ENCODE assay signal across 10 cellular contexts in genomic region chr12:113049976-113050742, GRCh38. TPM values are rescaled to one million over a fixed set of nuclear protein-coding genes. Genes with fewer than 3 reads are reported as not detected.
DNase-seq lines count a peak whose midpoint lies in the region; TF ChIP-seq lines count a peak whose summit lies in the region.
"Had no signal": no experiment of that assay in that cellular context is flagged by ENCODE, and none has a peak within 500 bp of the region (broad histone marks: within the 10 kb centered on the region; RNA-seq: fewer than 3 reads in every experiment).

No MANE protein-coding gene starts in this region.

- H3K9me3 ChIP-seq in SK-N-SH (no peaks in the 10 kb centered on the region), right atrium auricular region (no peaks in the 10 kb centered on the region), uterus (no peaks in the 10 kb centered on the region)

- TF ChIP-seq POLR2A in uterus (IDR thresholded peaks at IDR 0.05), result no peak

- peak; percentile 78 for DNase-seq in DMS53 (lab: John Stamatoyannopoulos, UW)
- DNase-seq in HuH-7 (ENCODE audit: low spot score), result peak; percentile 70
- DNase-seq in SK-N-SH, result peak; percentile 70
- DNase-seq in left kidney (ENCODE audit: low read depth, low spot score), result peak; percentile 95
- no peak for DNase-seq in activated CD4-positive, alpha-beta T cell treated with anti-CD3 and anti-CD28 coated beads for 48 hours
- DNase-seq in NCI-H524 treated with DMSO at 0.1 percent for 48 hours (lab: John Stamatoyannopoulos, UW), result no peak
- no peak for DNase-seq in right atrium auricular region (ENCODE audit: low spot score)
- no peak for DNase-seq in uterus
- DNase-seq: anterior cingulate cortex had no signal

- H3K4me1 ChIP-seq in SK-N-SH (ENCODE audit: control insufficient read depth in 1 of 2, insufficient read depth in 2 of 2, low read depth in 1 of 2, low read length in 1 of 2) (no peaks in the 10 kb centered on the region), right atrium auricular region (no peaks in the 10 kb centered on the region), uterus (no peaks in the 10 kb centered on the region)

- H3K4me3 ChIP-seq in SK-N-SH (ENCODE audit: low read depth in 2 of 2, low read length in 1 of 2) (no peak overlapping the region), right atrium auricular region (no peak overlapping the region), uterus (no peak overlapping the region)
- H3K4me3 ChIP-seq: lung had no signal

- H2AFZ ChIP-seq in SK-N-SH (ENCODE audit: low read depth), result no peak overlapping the region

- POLR2A ChIA-PET in SK-N-SH (lab: Yijun Ruan, JAX), result no interaction called here

- intact Hi-C loops in uterus (cut with DNase I; ENCODE audit: low total_unique reads), result no loop called here

- no peaks in the 10 kb centered on the region for H3K79me2 ChIP-seq in SK-N-SH (ENCODE audit: insufficient read depth)

- no peak for TF ChIP-seq EP300 in SK-N-SH (IDR thresholded peaks at IDR 0.05; ENCODE audit: borderline replicate concordance in 1 of 2, low read depth in 1 of 2, low read length in 1 of 2)

- H3K27ac ChIP-seq in SK-N-SH (ENCODE audit: low read depth in 2 of 2, low read length in 1 of 2), result no peak overlapping the region
- no peak overlapping the region for H3K27ac ChIP-seq in right atrium auricular region
- no peak overlapping the region for H3K27ac ChIP-seq in uterus

- H3K27me3 ChIP-seq in SK-N-SH (ENCODE audit: insufficient read depth) (peaks cover 11% of the 10 kb centered on the region; the same call in 1 of the 2 replicates), right atrium auricular region (no peaks in the 10 kb centered on the region), uterus (no peaks in the 10 kb centered on the region)

- TF ChIP-seq RAD21 in SK-N-SH (IDR thresholded peaks at IDR 0.05; ENCODE audit: low read length), result peak; percentile 33; the same call in 1 of the 2 replicates

- CTCF ChIA-PET in SK-N-SH (lab: Yijun Ruan, JAX), result interaction anchor here (0.7 to 4.8 kb wide), 17 partner anchors 8 to 599 kb away, joined by 3 to 113 read pairs (median 7); partner anchors contain the start of genes CFAP73 and DTX1

- H3K36me3 ChIP-seq in SK-N-SH (replicated peaks in 1 of 2; ENCODE audit: control insufficient read depth in 1 of 2, insufficient read depth in 2 of 2, low read length in 1 of 2) (no peaks in the 10 kb centered on the region), right atrium auricular region (no peaks in the 10 kb centered on the region), uterus (no peaks in the 10 kb centered on the region)

- WGBS in SK-N-SH (ENCODE audit: low lambda C conversion rate), result 56% methylated on average over 11 of the region's 11 CpGs

- no peaks in the 10 kb centered on the region for H4K20me1 ChIP-seq in SK-N-SH (ENCODE audit: insufficient read depth)

- no peaks in the 10 kb centered on the region for H3F3A ChIP-seq in SK-N-SH (replicated peaks; ENCODE audit: insufficient read depth)

- H3K9me2 ChIP-seq in SK-N-SH, result no peaks in the 10 kb centered on the region

- no peak overlapping the region for H3K4me2 ChIP-seq in SK-N-SH

- TF ChIP-seq CTCF in SK-N-SH (IDR thresholded peaks at IDR 0.05) (peak; percentile 42), right atrium auricular region (IDR thresholded peaks at IDR 0.05) (no peak), uterus (IDR thresholded peaks at IDR 0.05) (no peak)

- H3K9ac ChIP-seq in SK-N-SH, result no peak overlapping the region

TF ChIP-seq in SK-N-SH, 30 proteins besides CTCF, POLR2A, EP300 and RAD21:
- 0 out of 2 replicates have a peak, but pooled peaks have one; percentile 34 for TF ChIP-seq MXI1 (IDR thresholded peaks at IDR 0.05; ENCODE audit: low read depth, low read length)
- peak; percentile 27; the same call in 1 of the 2 replicates for TF ChIP-seq SMC3 (IDR thresholded peaks at IDR 0.05; ENCODE audit: low read depth, low read length)
- no peak for TF ChIP-seq TAF1 (IDR thresholded peaks at IDR 0.05; ENCODE audit: borderline replicate concordance, low read depth, low read length)

RNA-seq across cellular contexts. Expression of gene DTX1, which starts 6.4 kb away (rescaled TPM):
- 0.72 and 1.0 TPM in 2 replicates for polyA plus RNA-seq in SK-N-SH (2012; rRNA removed)
- polyA plus RNA-seq in SK-N-SH (2012; cell fraction: cytosol; rRNA removed), result 0.40 and 0.96 TPM in 2 replicates
- 2.4 and 2.7 TPM in 2 replicates for polyA plus RNA-seq in SK-N-SH (2012; cell fraction: nucleus; rRNA removed)
- total RNA-seq in right atrium auricular region (1 to 10 TPM; 1.2 to 4.0 TPM), uterus (1 to 10 TPM; 2.4 to 8.6 (median 3.1) TPM)

Comparison
In these comparisons a context has a peak if more than half of its experiments do, and no peak if none do; other contexts are left out.
1. DNase-seq: peak in DMS53 (single experiment), HuH-7 (single experiment), SK-N-SH (single experiment) and left kidney (single experiment); none in activated CD4-positive, alpha-beta T cell treated with anti-CD3 and anti-CD28 coated beads for 48 hours (single experiment), NCI-H524 treated with DMSO at 0.1 percent for 48 hours (single experiment), right atrium auricular region (single experiment) and uterus (0 of 2).